18 cellular contexts compared by ENCODE assay signal in genomic region chr5:147044868-147045267, GRCh38.
DNase-seq lines count a peak whose midpoint lies in the region; TF ChIP-seq lines count a peak whose summit lies in the region.
"Had no signal": no experiment of that assay in that cellular context is flagged by ENCODE, and none has a peak within 500 bp of the region (broad histone marks: within the 10 kb centered on the region; RNA-seq: fewer than 3 reads in every experiment).

No MANE protein-coding gene starts in this region.

- intact Hi-C loops in dorsolateral prefrontal cortex (cut with DNase I): no loop called here

- H3K27ac ChIP-seq in angular gyrus (ENCODE audit: low read depth, low read length) (peak overlapping the region; percentile 38), dorsolateral prefrontal cortex (peak overlapping the region in 52 of 59 donors; percentile 3 to 84 (median 52)), temporal lobe (ENCODE audit: low read depth, low read length) (peak overlapping the region; percentile 69), Karpas-422 (ENCODE audit: low read length) (no peak overlapping the region)

- H2AFZ ChIP-seq in Karpas-422 (ENCODE audit: low read length): no peak overlapping the region

- no peak for TF ChIP-seq CTCF in dorsolateral prefrontal cortex (IDR thresholded peaks at IDR 0.05 in 54 of 56, conservative IDR thresholded peaks at IDR 0.05 in 2 of 56; ENCODE audit: low read depth in 1 of 56, partially characterized antibody in 56 of 56)

- H3K9ac ChIP-seq in Karpas-422 (ENCODE audit: low read length): no peak overlapping the region

- no peak for DNase-seq in dorsolateral prefrontal cortex
- DNase-seq in pons (ENCODE audit: low spot score): peak; percentile 52
- DNase-seq in Karpas-422: no peak
- no peak for DNase-seq in NCI-H2196 treated with DMSO at 0.1 percent for 48 hours (lab: John Stamatoyannopoulos, UW; ENCODE audit: unreplicated experiment)
- DNase-seq in DMS 273 treated with DMSO at 0.1 percent for 48 hours (lab: John Stamatoyannopoulos, UW): no peak
- DNase-seq: ACHN; BE2C; C1 segment of cervical spinal cord; CD4-positive, alpha-beta T cell; DND-41; EL; HFFc6; IMR-90 had no signal

- no peaks in the 10 kb centered on the region for H3K36me3 ChIP-seq in Karpas-422 (ENCODE audit: insufficient read depth, low read length)
- H3K36me3 ChIP-seq: BE2C, HAP-1 had no signal

- no peaks in the 10 kb centered on the region for H3K79me2 ChIP-seq in Karpas-422 (ENCODE audit: low read length)

- H3K9me2 ChIP-seq in Karpas-422 (replicated peaks; ENCODE audit: insufficient read depth, low read length): no peaks in the 10 kb centered on the region

- H3K4me2 ChIP-seq in Karpas-422 (ENCODE audit: low read depth, low read length, poor library complexity, severe bottlenecking): no peak overlapping the region

- no peaks in the 10 kb centered on the region for H4K20me1 ChIP-seq in Karpas-422 (ENCODE audit: insufficient read depth, low read depth, low read length)

- H3K4me3 ChIP-seq in dorsolateral prefrontal cortex (no peak overlapping the region), Karpas-422 (ENCODE audit: low read length) (no peak overlapping the region)
- H3K4me3 ChIP-seq: GM12878, HAP-1, K562 had no signal

- H3K27me3 ChIP-seq in dorsolateral prefrontal cortex (no peaks in the 10 kb centered on the region), Karpas-422 (ENCODE audit: low read length) (no peaks in the 10 kb centered on the region)
- H3K27me3 ChIP-seq: BE2C had no signal

- no peaks in the 10 kb centered on the region for H3K9me3 ChIP-seq in Karpas-422 (ENCODE audit: low read length)
- H3K9me3 ChIP-seq: BE2C, HAP-1 had no signal

- no peaks in the 10 kb centered on the region for H3K4me1 ChIP-seq in Karpas-422 (ENCODE audit: low read length)
- H3K4me1 ChIP-seq: BE2C, HAP-1 had no signal
